ENCODE assay signal across 8 cellular contexts in the genomic region with DNA sequence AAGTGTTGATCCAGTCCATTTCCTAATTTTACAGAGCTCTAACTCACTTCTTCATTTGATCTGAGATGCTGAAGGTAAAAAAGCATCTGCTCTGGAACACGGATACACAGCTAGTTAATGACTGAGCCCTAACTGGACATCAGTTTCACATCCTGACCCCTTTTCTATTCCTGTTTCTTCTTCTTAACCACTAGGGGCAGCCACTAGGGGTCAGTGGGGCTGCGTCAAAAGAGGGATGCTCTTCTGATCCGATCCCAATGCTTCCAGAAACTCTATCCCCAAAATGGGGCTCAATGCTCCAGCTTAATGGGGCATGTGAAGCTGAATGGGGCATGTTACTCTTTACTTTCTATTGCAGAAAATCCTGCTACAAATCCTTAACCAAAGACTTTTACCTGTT. TPM values are rescaled to one million over a fixed set of nuclear protein-coding genes. Genes with fewer than 3 reads are reported as not detected.
DNase-seq lines count a peak whose midpoint lies in the region; ATAC-seq and TF ChIP-seq lines count a peak whose summit lies in the region.

No MANE protein-coding gene starts in this region.

- H4K20me1 ChIP-seq in hepatocyte (ENCODE audit: insufficient read depth, poor library complexity, severe bottlenecking): no peaks in the 10 kb centered on the region

- no peaks in the 10 kb centered on the region for H3K36me3 ChIP-seq in hepatocyte (replicated peaks; ENCODE audit: insufficient read depth, low read depth)

- no peak overlapping the region for H3K4me2 ChIP-seq in hepatocyte

- TF ChIP-seq POLR2A in GM18505 (IDR thresholded peaks at IDR 0.05; ENCODE audit: borderline replicate concordance, extremely low read depth, insufficient read depth, insufficient read length): no peak

- H3K9me3 ChIP-seq in hepatocyte (ENCODE audit: low read depth): no peaks in the 10 kb centered on the region

- H3K79me2 ChIP-seq in hepatocyte: no peaks in the 10 kb centered on the region

- no peaks in the 10 kb centered on the region for H3K27me3 ChIP-seq in hepatocyte

- no peak overlapping the region for H3K4me3 ChIP-seq in hepatocyte

- ATAC-seq in GM21786 (IDR thresholded peaks at IDR 0.05; ENCODE audit: unreplicated experiment) (peak; percentile 52), GM18498 (IDR thresholded peaks at IDR 0.05; ENCODE audit: unreplicated experiment) (no peak), GM18505 (IDR thresholded peaks at IDR 0.05; ENCODE audit: unreplicated experiment) (no peak), GM18868 (IDR thresholded peaks at IDR 0.05; ENCODE audit: unreplicated experiment) (no peak)

- no peak overlapping the region for H2AFZ ChIP-seq in hepatocyte

- no peak overlapping the region for H3K27ac ChIP-seq in hepatocyte

- peak; percentile 53 for TF ChIP-seq CTCF in AG09319 (IDR thresholded peaks at IDR 0.05; ENCODE audit: low read depth, low read length)
- TF ChIP-seq CTCF in hepatocyte (IDR thresholded peaks at IDR 0.05; ENCODE audit: poor library complexity): peak; percentile 44

- DNase-seq in AG09319 (ENCODE audit: extremely low read depth, low read depth): no peak
- DNase-seq in RPMI7951 (ENCODE audit: low read depth): peak; percentile 37
- peak; percentile 28 for DNase-seq in hepatocyte (ENCODE audit: low spot score)
- no peak for DNase-seq in foreskin melanocyte

- no peaks in the 10 kb centered on the region for H3K9me2 ChIP-seq in hepatocyte (replicated peaks; ENCODE audit: insufficient read depth)

- no peaks in the 10 kb centered on the region for H3K4me1 ChIP-seq in hepatocyte (ENCODE audit: insufficient read depth)

- WGBS in hepatocyte (ENCODE audit: low lambda C conversion rate, missing lambda C conversion rate): 52% methylated on average over 3 of the region's 3 CpGs

RNA-seq across cellular contexts. Expression of gene PHKA2, which starts 33.4 kb away (rescaled TPM):
- total RNA-seq in RPMI7951 (2014; rRNA removed; shearing (Covaris generic)): 2.9 and 6.4 TPM in 2 replicates
- total RNA-seq in hepatocyte: 30.5 and 35.7 TPM in 2 replicates
- 26.4 and 38.9 TPM in 2 replicates for polyA plus RNA-seq in hepatocyte

Comparison
In these comparisons a context has a peak if more than half of its experiments do, and no peak if none do; other contexts are left out.
1. DNase-seq: peak in RPMI7951 (single experiment) and hepatocyte (single experiment); none in AG09319 (single experiment) and foreskin melanocyte (single experiment).